Comparison of ENCODE assay signal across 12 cellular contexts in genomic region chr7:70681111-70681846, GRCh38.
DNase-seq lines count a peak whose midpoint lies in the region; ATAC-seq and TF ChIP-seq lines count a peak whose summit lies in the region.
"Had no signal": no experiment of that assay in that cellular context is flagged by ENCODE, and none has a peak within 500 bp of the region (broad histone marks: within the 10 kb centered on the region; RNA-seq: fewer than 3 reads in every experiment).

No MANE protein-coding gene starts in this region.

- H3K27ac ChIP-seq in hepatocyte: no peak overlapping the region

- WGBS in hepatocyte (ENCODE audit: low lambda C conversion rate, missing lambda C conversion rate): 54% methylated on average over 13 of the region's 15 CpGs

- H4K20me1 ChIP-seq in hepatocyte (ENCODE audit: insufficient read depth, poor library complexity, severe bottlenecking): no peaks in the 10 kb centered on the region

- H3K36me3 ChIP-seq in hepatocyte (replicated peaks; ENCODE audit: insufficient read depth, low read depth): no peaks in the 10 kb centered on the region

- H3K27me3 ChIP-seq in hepatocyte: no peaks in the 10 kb centered on the region

- H3K9me3 ChIP-seq in hepatocyte (ENCODE audit: low read depth): no peaks in the 10 kb centered on the region

- CTCF ChIA-PET in AG04449 (lab: Yijun Ruan, JAX): interaction anchor here (1.1 to 1.4 kb wide), 2 partner anchors 13 to 17 kb away, joined by 3 to 4 read pairs; no protein-coding TSS in a partner anchor

- no peaks in the 10 kb centered on the region for H3K79me2 ChIP-seq in hepatocyte

- peak overlapping the region; percentile 66 for H3K4me2 ChIP-seq in hepatocyte

- H2AFZ ChIP-seq in hepatocyte: no peak overlapping the region

- no peaks in the 10 kb centered on the region for H3K9me2 ChIP-seq in hepatocyte (replicated peaks; ENCODE audit: insufficient read depth)

- TF ChIP-seq CTCF in AG04449 (IDR thresholded peaks at IDR 0.05; ENCODE audit: insufficient read depth, low read length, missing control alignments): no peak
- no peak for TF ChIP-seq CTCF in hepatocyte (IDR thresholded peaks at IDR 0.05; ENCODE audit: poor library complexity)

- POLR2A ChIA-PET in AG04449 (lab: Yijun Ruan, JAX): no interaction called here

- DNase-seq in AG04449 (ENCODE audit: low read depth, low spot score) (no peak), DMS 273 (lab: John Stamatoyannopoulos, UW; ENCODE audit: unreplicated experiment) (peak; percentile 89), NCI-H524 (lab: John Stamatoyannopoulos, UW) (peak; percentile 54 to 78), hepatocyte (ENCODE audit: low spot score) (no peak)
- no peak for DNase-seq in stimulated activated naive CD4-positive, alpha-beta T cell treated with Interleukin-2 at 50 U/mL for 16 hours (lab: John Stamatoyannopoulos, UW)
- DNase-seq: effector CD8-positive, alpha-beta T cell; mammary epithelial cell; stimulated activated CD4-positive, alpha-beta T cell treated with anti-CD3 and anti-CD28 coated beads, Interleukin-4, amount 100 ng/mL, for 24 hours had no signal

- H3K4me3 ChIP-seq in AG04449 (ENCODE audit: low read depth, low read length) (peak overlapping the region; percentile 52), hepatocyte (no peak overlapping the region)

- H3K4me1 ChIP-seq in hepatocyte (ENCODE audit: insufficient read depth): no peaks in the 10 kb centered on the region

- no peak for ATAC-seq in GM18870 (IDR thresholded peaks at IDR 0.05; ENCODE audit: unreplicated experiment)
- no peak for ATAC-seq in GM21737 (IDR thresholded peaks at IDR 0.05; ENCODE audit: unreplicated experiment)
- ATAC-seq in GM21390 (IDR thresholded peaks at IDR 0.05; ENCODE audit: unreplicated experiment): no peak
- ATAC-seq: Panc1 had no signal

Comparison
In these comparisons a context has a peak if more than half of its experiments do, and no peak if none do; other contexts are left out.
1. DNase-seq: peak in DMS 273 (single experiment) and NCI-H524 (2 of 2); none in AG04449 (single experiment), hepatocyte (single experiment) and stimulated activated naive CD4-positive, alpha-beta T cell treated with Interleukin-2 at 50 U/mL for 16 hours (single experiment).